ENCODE assay signal across 28 cellular contexts in the genomic region with DNA sequence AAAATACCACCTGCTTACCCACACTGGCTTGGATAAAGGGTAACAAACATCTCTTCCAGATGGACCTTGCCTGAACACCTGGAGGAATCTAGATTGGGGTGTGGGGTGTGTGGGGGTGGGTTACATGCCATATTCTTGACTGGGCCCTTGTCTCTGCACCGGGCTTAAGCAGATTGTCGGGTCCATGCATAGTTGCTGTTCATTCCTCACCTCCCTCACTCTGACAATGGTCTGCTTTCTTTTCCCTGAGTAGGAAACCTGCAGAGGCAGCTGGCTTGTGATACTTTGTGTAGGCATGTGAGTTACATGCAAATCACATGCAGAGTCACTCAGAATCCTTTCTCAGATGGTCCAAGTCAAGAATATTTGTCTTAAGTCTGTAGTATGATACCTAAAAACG.
"Had no signal": no experiment of that assay in that cellular context is flagged by ENCODE, and none has a peak within 500 bp of the region (broad histone marks: within the 10 kb centered on the region; RNA-seq: fewer than 3 reads in every experiment).

No MANE protein-coding gene starts in this region.

- ATAC-seq: activated CD8-positive, alpha-beta T cell treated with anti-CD3 and anti-CD28 coated beads for 36 hours; activated T-cell treated with anti-CD3 and anti-CD28 coated beads, Interleukin-2, amount 50 U/mL, for 72 hours; body of pancreas; gastroesophageal sphincter; naive thymus-derived CD4-positive, alpha-beta T cell; right cardiac atrium; stimulated activated naive B cell treated with anti-CD40 and anti-IgM and Interleukin-4, amounts not matched to agents 10 μg/mL and 1 μg/mL and 100 μg/mL, for 72 hours; upper lobe of right lung had no signal

- H2AFZ ChIP-seq: hepatocyte had no signal

- H3K36me3 Mint-ChIP-seq: activated naive CD8-positive, alpha-beta T cell treated with anti-CD3 and anti-CD28 coated beads for 36 hours; memory B cell; naive thymus-derived CD4-positive, alpha-beta T cell; stimulated activated naive B cell treated with anti-CD40 and anti-IgM and Interleukin-4, amounts not matched to agents 10 μg/mL and 1 μg/mL and 100 μg/mL, for 72 hours had no signal

- H3K4me3 ChIP-seq: adrenal gland, body of pancreas, coronary artery, dorsolateral prefrontal cortex, gastroesophageal sphincter, hepatocyte, stomach, thyroid gland, upper lobe of right lung had no signal

- H3K27ac ChIP-seq: adrenal gland, body of pancreas, coronary artery, dorsolateral prefrontal cortex, gastroesophageal sphincter, hepatocyte, stomach, thyroid gland, upper lobe of right lung, WERI-Rb-1 had no signal

- H3K4me1 ChIP-seq: adrenal gland, body of pancreas, stomach, thyroid gland, upper lobe of right lung had no signal

- H3K27me3 ChIP-seq: adrenal gland, body of pancreas, dorsolateral prefrontal cortex, gastroesophageal sphincter, hepatocyte, stomach, thyroid gland, upper lobe of right lung had no signal

- H3K27me3 Mint-ChIP-seq: activated CD8-positive, alpha-beta T cell treated with anti-CD3 and anti-CD28 coated beads for 36 hours; activated naive CD8-positive, alpha-beta T cell treated with anti-CD3 and anti-CD28 coated beads for 36 hours; memory B cell; naive thymus-derived CD4-positive, alpha-beta T cell; stimulated activated naive B cell treated with anti-CD40 and anti-IgM and Interleukin-4, amounts not matched to agents 10 μg/mL and 1 μg/mL and 100 μg/mL, for 72 hours had no signal

- H3K4me1 Mint-ChIP-seq: memory B cell; neural crest cell; stimulated activated naive B cell treated with anti-CD40 and anti-IgM and Interleukin-4, amounts not matched to agents 10 μg/mL and 1 μg/mL and 100 μg/mL, for 72 hours had no signal

- H3K4me3 Mint-ChIP-seq: activated CD8-positive, alpha-beta T cell treated with anti-CD3 and anti-CD28 coated beads for 36 hours; activated naive CD8-positive, alpha-beta T cell treated with anti-CD3 and anti-CD28 coated beads for 36 hours; activated T-cell treated with anti-CD3 and anti-CD28 coated beads, Interleukin-2, amount 50 U/mL, for 72 hours; memory B cell; naive thymus-derived CD4-positive, alpha-beta T cell; neural crest cell; stimulated activated naive B cell treated with anti-CD40 and anti-IgM and Interleukin-4, amounts not matched to agents 10 μg/mL and 1 μg/mL and 100 μg/mL, for 72 hours had no signal

- H3K27ac Mint-ChIP-seq: activated CD8-positive, alpha-beta T cell treated with anti-CD3 and anti-CD28 coated beads for 36 hours; activated naive CD8-positive, alpha-beta T cell treated with anti-CD3 and anti-CD28 coated beads for 36 hours; activated T-cell treated with anti-CD3 and anti-CD28 coated beads, Interleukin-2, amount 50 U/mL, for 72 hours; memory B cell; naive thymus-derived CD4-positive, alpha-beta T cell; stimulated activated naive B cell treated with anti-CD40 and anti-IgM and Interleukin-4, amounts not matched to agents 10 μg/mL and 1 μg/mL and 100 μg/mL, for 72 hours had no signal

- DNase-seq: activated CD4-positive, alpha-beta T cell treated with anti-CD3 and anti-CD28 coated beads, Interleukin-2, amount 50 U/mL, for 1 hour; activated CD4-positive, CD25-positive, alpha-beta regulatory T cell treated with anti-CD3 and anti-CD28 coated beads, Interleukin-2, amount 50 U/mL, for 72 hours; activated CD8-positive, alpha-beta T cell treated with anti-CD3 and anti-CD28 coated beads for 36 hours; activated naive CD4-positive, alpha-beta T cell; activated naive CD8-positive, alpha-beta T cell treated with anti-CD3 and anti-CD28 coated beads for 36 hours; activated T-cell treated with anti-CD3 and anti-CD28 coated beads, Interleukin-2, amount 50 U/mL, for 72 hours; adrenal gland; aorta; body of pancreas; dorsolateral prefrontal cortex; effector memory CD4-positive, alpha-beta T cell; midbrain; naive thymus-derived CD4-positive, alpha-beta T cell; occipital lobe; posterior cingulate gyrus; right cardiac atrium; stimulated activated CD4-positive, alpha-beta T cell treated with anti-CD3 and anti-CD28 coated beads, Interleukin-15, amount 100 ng/mL, for 24 hours; stimulated activated CD4-positive, alpha-beta T cell treated with anti-CD3 and anti-CD28 coated beads, Interleukin-2, amount 100 ng/mL, for 24 hours; stimulated activated naive B cell treated with anti-CD40 and anti-IgM and Interleukin-4, amounts not matched to agents 10 μg/mL and 1 μg/mL and 100 μg/mL, for 72 hours; stomach; thyroid gland; upper lobe of right lung; WERI-Rb-1 had no signal

- H3K9me3 Mint-ChIP-seq: activated CD8-positive, alpha-beta T cell treated with anti-CD3 and anti-CD28 coated beads for 36 hours; activated naive CD8-positive, alpha-beta T cell treated with anti-CD3 and anti-CD28 coated beads for 36 hours; activated T-cell treated with anti-CD3 and anti-CD28 coated beads, Interleukin-2, amount 50 U/mL, for 72 hours; memory B cell; neural crest cell; stimulated activated naive B cell treated with anti-CD40 and anti-IgM and Interleukin-4, amounts not matched to agents 10 μg/mL and 1 μg/mL and 100 μg/mL, for 72 hours had no signal

- H3K4me2 ChIP-seq: hepatocyte had no signal

- H3K36me3 ChIP-seq: adrenal gland, gastroesophageal sphincter, stomach, thyroid gland, upper lobe of right lung, WERI-Rb-1 had no signal

- H3K9me3 ChIP-seq: adrenal gland, body of pancreas, gastroesophageal sphincter, stomach, thyroid gland, upper lobe of right lung had no signal

- H3K79me2 ChIP-seq: hepatocyte had no signal
